ENCODE assay signal across 8 cellular contexts in the genomic region with DNA sequence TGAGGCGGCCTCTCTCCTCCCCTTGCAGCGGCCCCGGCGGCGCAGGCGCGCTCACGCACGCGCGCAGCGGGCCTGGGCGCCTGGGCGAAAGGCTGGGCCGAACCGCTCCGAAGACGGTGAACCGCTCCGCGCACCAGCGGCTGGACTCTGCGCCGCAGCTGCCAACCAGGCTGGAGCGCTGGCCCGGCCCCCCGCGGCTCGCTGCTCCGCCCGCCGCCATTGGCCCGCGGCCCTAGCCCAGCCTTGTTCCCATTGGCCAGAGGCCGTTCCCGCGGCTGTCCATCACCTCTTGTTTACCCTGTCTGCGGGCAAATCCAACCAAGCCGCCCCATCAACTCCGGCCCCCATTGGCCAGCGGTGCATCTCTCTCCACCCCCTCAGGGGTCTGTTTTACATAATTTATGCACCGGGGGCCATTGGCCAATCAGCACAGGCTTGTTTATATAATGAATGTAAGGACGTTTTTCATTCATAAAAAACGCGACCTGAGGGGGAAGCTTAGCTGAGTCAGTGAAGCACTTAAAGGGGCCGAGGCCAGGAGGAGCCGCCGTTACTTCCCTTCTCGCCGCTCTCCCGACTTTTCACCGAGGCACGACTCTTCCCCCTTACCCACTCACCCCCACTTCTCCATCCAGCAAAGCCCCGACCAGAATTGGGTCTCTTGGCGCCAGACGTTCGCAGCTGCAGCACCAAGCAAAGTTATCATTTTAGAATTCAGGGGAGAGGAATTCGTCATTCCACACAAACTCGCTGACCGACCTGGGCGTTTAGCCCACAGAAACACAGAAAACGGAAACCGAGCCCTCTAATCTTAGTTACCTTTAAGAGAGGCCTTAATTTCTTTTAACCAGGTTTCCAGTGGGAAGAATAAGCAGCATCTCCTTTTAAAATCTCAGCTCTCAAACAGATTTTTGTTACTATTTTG. TPM values are rescaled to one million over a fixed set of nuclear protein-coding genes. Genes with fewer than 3 reads are reported as not detected.
DNase-seq lines count a peak whose midpoint lies in the region; ATAC-seq and TF ChIP-seq lines count a peak whose summit lies in the region.

Gene ETV5, minus strand, starts transcription at position 149 of the 925 bp plus-strand sequence. CDS start 3,221 bp downstream, outside the sequence.

- peaks cover 32% of the 10 kb centered on the region for H3K4me1 Mint-ChIP-seq in T-helper 1 cell treated with Interleukin-12 subunit alpha and Interleukin-12 subunit beta and Interleukin-4 antibody, amounts not matched to agents 30 μg/mL and 1 μg/mL, for 36 hours (ENCODE audit: low read depth)

- H3K9me3 ChIP-seq in upper lobe of left lung: no peaks in the 10 kb centered on the region

- peak within 1 kb of the TSS; percentile 92 for H3K4me3 Mint-ChIP-seq in T-helper 1 cell treated with Interleukin-12 subunit alpha and Interleukin-12 subunit beta and Interleukin-4 antibody, amounts not matched to agents 30 μg/mL and 1 μg/mL, for 36 hours

- peak; percentile 67 for TF ChIP-seq POLR2A in GM15510 (IDR thresholded peaks at IDR 0.05; ENCODE audit: borderline replicate concordance, extremely low read depth, insufficient read length)
- peak in 3 of 4 donors; percentile 70 to 92 (median 73) for TF ChIP-seq POLR2A in upper lobe of left lung (IDR thresholded peaks at IDR 0.05)

- ATAC-seq in HG02884 (IDR thresholded peaks at IDR 0.05; ENCODE audit: unreplicated experiment): peak; percentile 90
- ATAC-seq in left cardiac atrium: peak; percentile 97 to 98
- ATAC-seq in upper lobe of left lung (ENCODE audit: low FRiP score in 2 of 2): peak; percentile 97 to 99

- H3K4me1 ChIP-seq in upper lobe of left lung: peaks cover 23 to 50% (median 36%) of the 10 kb centered on the region in 4 donors

- H3K27me3 ChIP-seq in upper lobe of left lung: no peaks in the 10 kb centered on the region

- intact Hi-C loops in left cardiac atrium (cut with DNase I): loop anchor here in 1 of 2 donors (10.0 kb wide), 1 partner anchor 136 kb away; no protein-coding TSS in a partner anchor
- intact Hi-C loops in posterior cingulate gyrus (cut with DNase I): loop anchor here (2.0 to 5.0 kb wide), 2 partner anchors 102 to 127 kb away; no protein-coding TSS in a partner anchor

- H3K36me3 Mint-ChIP-seq in T-helper 1 cell treated with Interleukin-12 subunit alpha and Interleukin-12 subunit beta and Interleukin-4 antibody, amounts not matched to agents 30 μg/mL and 1 μg/mL, for 36 hours (ENCODE audit: low read depth): no peaks in the 10 kb centered on the region

- peaks cover 88% of the 10 kb centered on the region for H3K27me3 Mint-ChIP-seq in T-helper 1 cell treated with Interleukin-12 subunit alpha and Interleukin-12 subunit beta and Interleukin-4 antibody, amounts not matched to agents 30 μg/mL and 1 μg/mL, for 36 hours (ENCODE audit: low read depth)

- WGBS in upper lobe of left lung, 2 donors: 0% methylated on average over 28 to 29 of the region's 63 CpGs

- H3K4me3 ChIP-seq in upper lobe of left lung: peak within 1 kb of the TSS; percentile 42 to 88 (median 76)

- no peak for TF ChIP-seq EP300 in upper lobe of left lung (IDR thresholded peaks at IDR 0.05)

- H3K9me3 Mint-ChIP-seq in T-helper 1 cell treated with Interleukin-12 subunit alpha and Interleukin-12 subunit beta and Interleukin-4 antibody, amounts not matched to agents 30 μg/mL and 1 μg/mL, for 36 hours: no peaks in the 10 kb centered on the region

- H3K27ac ChIP-seq in angular gyrus (ENCODE audit: low read depth, low read length): peak within 1 kb of the TSS; percentile 45
- H3K27ac ChIP-seq in upper lobe of left lung: peak within 1 kb of the TSS; percentile 83 to 90 (median 85)

- DNase-seq in NCI-H1694 (lab: John Stamatoyannopoulos, UW) (peak; percentile 98), left cardiac atrium (peak; percentile 99), posterior cingulate gyrus (peak; percentile 99 to 100 (median 100)), upper lobe of left lung (peak; percentile 98 to 99)

- peak in 4 of 6 experiments; percentile 4 to 47 (median 34) for TF ChIP-seq CTCF in upper lobe of left lung (IDR thresholded peaks at IDR 0.05)

- H3K27ac Mint-ChIP-seq in T-helper 1 cell treated with Interleukin-12 subunit alpha and Interleukin-12 subunit beta and Interleukin-4 antibody, amounts not matched to agents 30 μg/mL and 1 μg/mL, for 36 hours: peak within 1 kb of the TSS; percentile 60

- no peaks in the 10 kb centered on the region for H3K36me3 ChIP-seq in upper lobe of left lung

RNA-seq across cellular contexts. Expression of gene ETV5, which starts in this region (rescaled TPM):
- total RNA-seq in left cardiac atrium: 10 to 100 TPM; 12.5 to 24.0 TPM
- total RNA-seq in upper lobe of left lung: 10 to 100 TPM; 15.7 to 95.8 (median 41.4) TPM

Comparison
In these comparisons a context has a peak if more than half of its experiments do, and no peak if none do; other contexts are left out.
1. Peak in every context shown above with its lines: DNase-seq, ATAC-seq, H3K4me3 ChIP-seq and H3K27ac ChIP-seq.